8 cellular contexts compared by ENCODE assay signal in genomic region chr20:50415516-50416268, GRCh38.
DNase-seq lines count a peak whose midpoint lies in the region; ATAC-seq and TF ChIP-seq lines count a peak whose summit lies in the region.

No MANE protein-coding gene starts in this region.

- no peak overlapping the region for H3K4me3 ChIP-seq in MG63
- no peak overlapping the region for H3K4me3 ChIP-seq in lung
- peak overlapping the region; percentile 34 for H3K4me3 ChIP-seq in thoracic aorta
- no peak overlapping the region for H3K4me3 ChIP-seq in effector memory CD4-positive, alpha-beta T cell (ENCODE audit: insufficient read depth, low read depth, low read length, poor library complexity, severe bottlenecking)

- DNase-seq in MG63 (peak; percentile 99), cortex of kidney (lab: John Stamatoyannopoulos, UW) (peak; percentile 89), lung (ENCODE audit: low spot score) (peak; percentile 99), thoracic aorta (ENCODE audit: low spot score) (peak; percentile 99), NCI-H146 treated with DMSO at 0.1 percent for 48 hours (lab: John Stamatoyannopoulos, UW; ENCODE audit: unreplicated experiment) (no peak), NCI-H774 (lab: John Stamatoyannopoulos, UW) (no peak)
- no peak for DNase-seq in effector memory CD4-positive, alpha-beta T cell

- WGBS in lung, 2 donors, result 35 to 65% methylated on average over 25 of the region's 25 CpGs

- H3K27me3 ChIP-seq in MG63, result no peaks in the 10 kb centered on the region
- H3K27me3 ChIP-seq in lung (ENCODE audit: control insufficient read depth, insufficient read depth), result no peaks in the 10 kb centered on the region
- no peaks in the 10 kb centered on the region for H3K27me3 ChIP-seq in thoracic aorta (replicated peaks; ENCODE audit: insufficient read depth)
- no peaks in the 10 kb centered on the region for H3K27me3 ChIP-seq in effector memory CD4-positive, alpha-beta T cell (replicated peaks; ENCODE audit: control insufficient read depth, insufficient read depth, low read length, poor library complexity, severe bottlenecking)

- H3K27ac ChIP-seq in lung (ENCODE audit: low read depth in 1 of 2, low read length in 1 of 2), result peak overlapping the region; percentile 96 to 97
- H3K27ac ChIP-seq in thoracic aorta, result peak overlapping the region; percentile 99
- no peak overlapping the region for H3K27ac ChIP-seq in effector memory CD4-positive, alpha-beta T cell (ENCODE audit: insufficient read depth, low read length, poor library complexity, severe bottlenecking)

- TF ChIP-seq CTCF in lung (IDR thresholded peaks at IDR 0.05; ENCODE audit: control extremely low read depth, extremely low read depth) (no peak), thoracic aorta (IDR thresholded peaks at IDR 0.05) (no peak)

- H3K9me3 ChIP-seq in MG63 (no peaks in the 10 kb centered on the region), lung (ENCODE audit: control insufficient read depth in 2 of 2, insufficient read depth in 1 of 2, low read length in 1 of 2) (peaks cover 0 to 2% of the 10 kb centered on the region in 2 donors), thoracic aorta (no peaks in the 10 kb centered on the region)
- no peaks in the 10 kb centered on the region for H3K9me3 ChIP-seq in effector memory CD4-positive, alpha-beta T cell (ENCODE audit: control insufficient read depth, low read length)

- H3K36me3 ChIP-seq in MG63, result no peaks in the 10 kb centered on the region
- no peaks in the 10 kb centered on the region for H3K36me3 ChIP-seq in lung (ENCODE audit: control insufficient read depth in 2 of 2, insufficient read depth in 2 of 2, low read length in 2 of 2)
- no peaks in the 10 kb centered on the region for H3K36me3 ChIP-seq in thoracic aorta
- H3K36me3 ChIP-seq in effector memory CD4-positive, alpha-beta T cell (ENCODE audit: control insufficient read depth, insufficient read depth, low read length), result no peaks in the 10 kb centered on the region

- ATAC-seq in lung (ENCODE audit: insufficient read depth, low FRiP score) (peak; percentile 85), thoracic aorta (ENCODE audit: insufficient number of reproducible peaks, low FRiP score, low read depth) (peak; percentile 89), GM19455 (IDR thresholded peaks at IDR 0.05; ENCODE audit: unreplicated experiment) (no peak)

- H3K4me1 ChIP-seq in lung (ENCODE audit: control insufficient read depth in 2 of 2, insufficient read depth in 2 of 2, low read length in 2 of 2) (peaks cover 9 to 20% of the 10 kb centered on the region in 2 donors), thoracic aorta (ENCODE audit: control insufficient read depth in 1 of 2, low read depth in 2 of 2) (peaks cover 20 to 37% of the 10 kb centered on the region in 2 donors)
- no peaks in the 10 kb centered on the region for H3K4me1 ChIP-seq in effector memory CD4-positive, alpha-beta T cell (ENCODE audit: control insufficient read depth, insufficient read depth, low read length, poor library complexity, severe bottlenecking)

Comparison
In these comparisons a context has a peak if more than half of its experiments do, and no peak if none do; other contexts are left out.
1. DNase-seq: peak in MG63 (single experiment), cortex of kidney (single experiment), lung (single experiment) and thoracic aorta (single experiment); none in NCI-H146 treated with DMSO at 0.1 percent for 48 hours (single experiment), effector memory CD4-positive, alpha-beta T cell (0 of 3) and NCI-H774 (single experiment).